8 cellular contexts compared by ENCODE assay signal in genomic region chr21:33641339-33642026, GRCh38. TPM values are rescaled to one million over a fixed set of nuclear protein-coding genes. Genes with fewer than 3 reads are reported as not detected.
DNase-seq lines count a peak whose midpoint lies in the region; ATAC-seq and TF ChIP-seq lines count a peak whose summit lies in the region.

CRYZL1 (minus strand) TSS chr21:33641741; CDS start chr21:33631551, 10,190 bp downstream.

- peak within 1 kb of the TSS; percentile 97 for H3K4me3 ChIP-seq in epithelial cell of esophagus (ENCODE audit: low read length)
- H3K4me3 ChIP-seq in mononuclear cell (ENCODE audit: low read length), result peak within 1 kb of the TSS; percentile 81

- H3K4me1 Mint-ChIP-seq in IgD-negative memory B cell, result peaks cover 10 to 14% (median 11%) of the 10 kb centered on the region in 3 donors

- H3K27ac Mint-ChIP-seq in IgD-negative memory B cell, result peak within 1 kb of the TSS; percentile 35 to 98 (median 81)

- peaks cover 0 to 3% (median 0%) of the 10 kb centered on the region in 3 donors for H3K9me3 Mint-ChIP-seq in IgD-negative memory B cell

- no peaks in the 10 kb centered on the region for H3K36me3 Mint-ChIP-seq in IgD-negative memory B cell

- no peaks in the 10 kb centered on the region for H3K9me3 ChIP-seq in mononuclear cell (ENCODE audit: low read depth, low read length)

- peak; percentile 84 for ATAC-seq in GM21529 (IDR thresholded peaks at IDR 0.05; ENCODE audit: unreplicated experiment)

- no peak for TF ChIP-seq CTCF in epithelial cell of esophagus (IDR thresholded peaks at IDR 0.05; ENCODE audit: insufficient read depth, low read depth, low read length, missing control alignments)

- DNase-seq in DMS 273 treated with DMSO at 0.1 percent for 48 hours (lab: John Stamatoyannopoulos, UW) (peak; percentile 99), OCI-M2 (lab: John Stamatoyannopoulos, UW; ENCODE audit: unreplicated experiment) (peak; percentile 97), activated T-cell treated with anti-CD3 and anti-CD28 coated beads for 4 hours (peak; percentile 100), epithelial cell of esophagus (ENCODE audit: low read depth) (peak; percentile 100)
- peak; percentile 99 for DNase-seq in stimulated activated CD8-positive, alpha-beta memory T cell treated with anti-CD3 and anti-CD28 coated beads, Interleukin-4, amount 100 ng/mL, for 1 hour (ENCODE audit: low read depth in 2 of 2, low spot score in 1 of 2)

- H3K27me3 Mint-ChIP-seq in IgD-negative memory B cell, result peaks cover 14% of the 10 kb centered on the region

- H3K27me3 ChIP-seq in mononuclear cell (ENCODE audit: insufficient read depth, low read length), result peaks cover 20% of the 10 kb centered on the region

- H3K4me3 Mint-ChIP-seq in IgD-negative memory B cell, result peak within 1 kb of the TSS; percentile 86 to 98 (median 94)

- peaks cover 35% of the 10 kb centered on the region for H3K4me1 ChIP-seq in mononuclear cell (ENCODE audit: insufficient read depth, low read length)

RNA-seq across cellular contexts. Expression of gene CRYZL1, which starts in this region (rescaled TPM):
- 30.2 TPM for polyA plus RNA-seq in IgD-negative memory B cell
- total RNA-seq in mononuclear cell, result 16.1 TPM

Comparison
In these comparisons a context has a peak if more than half of its experiments do, and no peak if none do; other contexts are left out.
1. Peak in every context shown above with its lines: DNase-seq, ATAC-seq and H3K4me3 ChIP-seq.